In the genomic region with DNA sequence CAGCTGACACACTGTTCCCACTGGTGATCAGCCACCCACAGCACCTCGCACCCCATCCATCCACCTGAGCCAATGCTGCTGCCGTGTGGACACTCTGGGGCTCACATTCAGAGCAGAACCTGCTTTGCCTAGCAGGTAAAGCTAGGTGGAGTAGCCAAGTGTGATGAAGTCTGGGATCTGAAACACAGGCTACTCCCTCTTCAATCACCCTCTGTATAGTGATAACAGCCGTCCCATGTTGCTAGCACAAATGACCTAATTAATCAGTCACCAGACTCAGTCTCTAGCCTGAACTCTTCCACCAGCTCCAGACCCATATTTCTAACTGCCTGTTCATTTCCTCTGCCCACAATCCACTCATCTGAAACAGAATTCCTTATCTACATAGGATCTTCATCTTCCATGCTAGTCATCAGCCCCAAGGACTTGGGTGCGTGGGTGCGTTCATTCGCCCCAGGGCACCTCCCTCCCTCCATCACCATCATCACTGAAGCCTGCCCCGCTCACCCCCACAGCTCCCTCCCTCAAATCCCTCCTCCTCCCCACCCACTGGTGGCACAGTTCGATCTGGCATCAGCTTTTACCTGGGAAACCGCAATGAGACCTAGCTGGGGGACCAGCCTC, we compare ENCODE assay signal across 9 cellular contexts. TPM values are rescaled to one million over a fixed set of nuclear protein-coding genes. Genes with fewer than 3 reads are reported as not detected.
DNase-seq lines count a peak whose midpoint lies in the region; ATAC-seq and TF ChIP-seq lines count a peak whose summit lies in the region.
"Had no signal": no experiment of that assay in that cellular context is flagged by ENCODE, and none has a peak within 500 bp of the region (broad histone marks: within the 10 kb centered on the region; RNA-seq: fewer than 3 reads in every experiment).

No MANE protein-coding gene starts in this region.

- no peak overlapping the region for H3K27ac ChIP-seq in gastrocnemius medialis

- no peak for TF ChIP-seq POLR2A in gastrocnemius medialis (IDR thresholded peaks at IDR 0.05)

- H3K4me3 ChIP-seq in epithelial cell of esophagus (ENCODE audit: low read length) (no peak overlapping the region), gastrocnemius medialis (no peak overlapping the region)

- no peaks in the 10 kb centered on the region for H3K36me3 Mint-ChIP-seq in progenitor cell of endocrine pancreas (ENCODE audit: insufficient read depth)

- intact Hi-C loops in gastrocnemius medialis (cut with DNase I; ENCODE audit: low total_unique reads): no loop called here

- no peaks in the 10 kb centered on the region for H3K27me3 Mint-ChIP-seq in progenitor cell of endocrine pancreas

- in situ Hi-C loops in gastrocnemius medialis (cut with MboI; ENCODE audit: low sequenced_read_pairs in 4 of 4): no loop called here

- H3K27ac Mint-ChIP-seq in progenitor cell of endocrine pancreas: peak overlapping the region; percentile 12

- peaks cover 39 to 55% of the 10 kb centered on the region in 2 donors for H3K4me1 ChIP-seq in gastrocnemius medialis

- H3K27me3 ChIP-seq in gastrocnemius medialis: no peaks in the 10 kb centered on the region

- H3K4me3 Mint-ChIP-seq in progenitor cell of endocrine pancreas (ENCODE audit: low read depth): no peak overlapping the region

- ATAC-seq in GM19463 (IDR thresholded peaks at IDR 0.05; ENCODE audit: unreplicated experiment) (peak; percentile 58), HG02610 (IDR thresholded peaks at IDR 0.05; ENCODE audit: unreplicated experiment) (no peak), HG02884 (IDR thresholded peaks at IDR 0.05; ENCODE audit: unreplicated experiment) (no peak), gastrocnemius medialis (no peak)
- ATAC-seq: sciatic nerve had no signal

- DNase-seq in T-helper 9 cell (peak; percentile 42), epithelial cell of esophagus (ENCODE audit: low read depth) (peak; percentile 29), progenitor cell of endocrine pancreas (ENCODE audit: low spot score, unreplicated experiment) (no peak), NCI-H2029 treated with DMSO at 0.1 percent for 48 hours (lab: John Stamatoyannopoulos, UW) (no peak), gastrocnemius medialis (no peak)

- H3K4me1 Mint-ChIP-seq in progenitor cell of endocrine pancreas (ENCODE audit: low read depth): peaks cover 27% of the 10 kb centered on the region

- no peaks in the 10 kb centered on the region for H3K36me3 ChIP-seq in gastrocnemius medialis

- H3K9me3 Mint-ChIP-seq in progenitor cell of endocrine pancreas (ENCODE audit: low read depth): no peaks in the 10 kb centered on the region

- H3K9me3 ChIP-seq in gastrocnemius medialis: no peaks in the 10 kb centered on the region

- TF ChIP-seq CTCF in epithelial cell of esophagus (IDR thresholded peaks at IDR 0.05; ENCODE audit: insufficient read depth, low read depth, low read length, missing control alignments): peak; percentile 27
- peak; percentile 41 for TF ChIP-seq CTCF in progenitor cell of endocrine pancreas (IDR thresholded peaks at IDR 0.05; ENCODE audit: unreplicated experiment)
- TF ChIP-seq CTCF in gastrocnemius medialis (IDR thresholded peaks at IDR 0.05 in 4 of 5, conservative IDR thresholded peaks at IDR 0.05 in 1 of 5): no peak

RNA-seq across cellular contexts. Expression of a gene that starts 19.8 kb away (rescaled TPM):
- total RNA-seq in progenitor cell of endocrine pancreas: 105 and 113 TPM in 2 replicates
- 10 to 100 TPM; 28.7 to 68.4 (median 49.4) TPM for total RNA-seq in gastrocnemius medialis

Comparison
In these comparisons a context has a peak if more than half of its experiments do, and no peak if none do; other contexts are left out.
1. DNase-seq: peak in T-helper 9 cell (single experiment) and epithelial cell of esophagus (single experiment); none in progenitor cell of endocrine pancreas (single experiment), NCI-H2029 treated with DMSO at 0.1 percent for 48 hours (single experiment) and gastrocnemius medialis (0 of 2).
2. CTCF ChIP-seq: peak in epithelial cell of esophagus (single experiment) and progenitor cell of endocrine pancreas (single experiment); none in gastrocnemius medialis (0 of 5).